ENCODE assay signal across 8 cellular contexts in genomic region chr6:90296346-90297123, GRCh38. TPM values are rescaled to one million over a fixed set of nuclear protein-coding genes. Genes with fewer than 3 reads are reported as not detected.
DNase-seq lines count a peak whose midpoint lies in the region; ATAC-seq and TF ChIP-seq lines count a peak whose summit lies in the region.

Gene BACH2 (minus strand): TSS chr6:90296843. CDS start chr6:90008844, 287,999 bp downstream.

- H3K36me3 ChIP-seq in A673 (ENCODE audit: insufficient read depth, low read length, poor library complexity, severe bottlenecking): no peaks in the 10 kb centered on the region
- H3K36me3 ChIP-seq in right lobe of liver: no peaks in the 10 kb centered on the region

- ATAC-seq in GM18909 (IDR thresholded peaks at IDR 0.05; ENCODE audit: poor library complexity, unreplicated experiment) (peak; percentile 86), HG03342 (IDR thresholded peaks at IDR 0.05; ENCODE audit: unreplicated experiment) (peak; percentile 81), right lobe of liver (peak; percentile 67 to 79 (median 74))

- H3K27me3 ChIP-seq in A673 (replicated peaks; ENCODE audit: insufficient read depth, low read depth, low read length, poor library complexity): peaks cover 86% of the 10 kb centered on the region
- H3K27me3 ChIP-seq in dorsolateral prefrontal cortex: no peaks in the 10 kb centered on the region
- no peaks in the 10 kb centered on the region for H3K27me3 ChIP-seq in right lobe of liver

- intact Hi-C loops in A673 (cut with micrococcal nuclease; ENCODE audit: unreplicated experiment): loop anchor here (10.0 kb wide), 1 partner anchor 352 kb away; no protein-coding TSS in a partner anchor
- intact Hi-C loops in dorsolateral prefrontal cortex (cut with DNase I): loop anchor here (1.0 to 10.0 kb wide), 12 partner anchors 78 to 356 kb away; no protein-coding TSS in a partner anchor
- intact Hi-C loops in right lobe of liver (cut with DNase I): no loop called here

- peak; percentile 78 for TF ChIP-seq POLR2A in right lobe of liver (IDR thresholded peaks at IDR 0.05)

- H3K4me1 ChIP-seq in A673 (ENCODE audit: insufficient read depth, low read length, poor library complexity, severe bottlenecking) (peaks cover 13% of the 10 kb centered on the region), right lobe of liver (peaks cover 0 to 33% (median 13%) of the 10 kb centered on the region in 4 donors)

- 0% methylated on average over 2 of the region's 112 CpGs for WGBS in right lobe of liver (ENCODE audit: insufficient coverage, low coverage, low lambda C conversion rate, missing lambda C conversion rate)

- DNase-seq in A673 (ENCODE audit: low spot score) (peak; percentile 90), NCI-H510A (lab: John Stamatoyannopoulos, UW) (peak; percentile 67), dorsolateral prefrontal cortex (peak; percentile 90 to 95 (median 92)), right lobe of liver (peak; percentile 90 to 93 (median 93))
- peak; percentile 96 to 97 for DNase-seq in activated CD4-positive, alpha-beta T cell treated with anti-CD3 and anti-CD28 coated beads, Interleukin-2, amount 50 U/mL, for 4 hours
- peak; percentile 94 for DNase-seq in stimulated activated CD4-positive, alpha-beta T cell treated with anti-CD3 and anti-CD28 coated beads, Interleukin-4, amount 100 ng/mL, for 1 hour

- H3K27ac ChIP-seq in A673 (ENCODE audit: low read depth, low read length, poor library complexity, severe bottlenecking): no peak within 1 kb of the TSS
- H3K27ac ChIP-seq in dorsolateral prefrontal cortex: peak within 1 kb of the TSS; percentile 7 to 97 (median 94)
- H3K27ac ChIP-seq in right lobe of liver: peak within 1 kb of the TSS; percentile 44 to 89 (median 78)

- no peak for TF ChIP-seq CTCF in A673 (conservative IDR thresholded peaks at IDR 0.05; ENCODE audit: low read depth, low read length)
- TF ChIP-seq CTCF in dorsolateral prefrontal cortex (IDR thresholded peaks at IDR 0.05 in 54 of 56, conservative IDR thresholded peaks at IDR 0.05 in 2 of 56; ENCODE audit: low read depth in 1 of 56, partially characterized antibody in 56 of 56): peak in 29 of 56 donors; percentile 10 to 53 (median 25)
- peak in 2 of 4 donors; percentile 10 to 33 for TF ChIP-seq CTCF in right lobe of liver (IDR thresholded peaks at IDR 0.05)

- CTCF ChIA-PET in A673 (lab: Charles Lee): interaction anchor here (0.7 kb wide), 1 partner anchor 375 kb away, joined by 7 read pairs; no protein-coding TSS in a partner anchor

- H3K9me3 ChIP-seq in A673 (ENCODE audit: low read depth, low read length, poor library complexity, severe bottlenecking) (no peaks in the 10 kb centered on the region), right lobe of liver (no peaks in the 10 kb centered on the region)

- POLR2A ChIA-PET in A673 (lab: Charles Lee; ENCODE audit: low non-redundant PET): no interaction called here

- peak within 1 kb of the TSS; percentile 54 for H3K4me3 ChIP-seq in A673 (ENCODE audit: low read depth, low read length, poor library complexity, severe bottlenecking)
- H3K4me3 ChIP-seq in dorsolateral prefrontal cortex: peak within 1 kb of the TSS; percentile 56 to 95 (median 78)
- H3K4me3 ChIP-seq in right lobe of liver: peak within 1 kb of the TSS; percentile 60 to 78 (median 72)

- no TSS peak for BruUV-seq in A673 (replicated peaks; lab: Mats Ljungman, UMichigan)

RNA-seq across cellular contexts. Expression of gene BACH2, which starts in this region (rescaled TPM):
- total RNA-seq in A673 (2021): 0.37 and 1.9 TPM in 2 replicates
- total RNA-seq in dorsolateral prefrontal cortex: 10 to 100 TPM in 116 of 120 experiments, 1 to 10 TPM in 4; 6.8 to 31.2 (median 16.9) TPM
- total RNA-seq in right lobe of liver: 10 to 100 TPM in 1 of 6 experiments, 1 to 10 TPM in 5; 2.6 to 12.6 (median 3.1) TPM

Comparison
In these comparisons a context has a peak if more than half of its experiments do, and no peak if none do; other contexts are left out.
1. intact Hi-C loops: an anchor here in A673 (10.0 kb wide) and dorsolateral prefrontal cortex (1.0 to 10.0 kb wide); none called in right lobe of liver.